In the genomic region with DNA sequence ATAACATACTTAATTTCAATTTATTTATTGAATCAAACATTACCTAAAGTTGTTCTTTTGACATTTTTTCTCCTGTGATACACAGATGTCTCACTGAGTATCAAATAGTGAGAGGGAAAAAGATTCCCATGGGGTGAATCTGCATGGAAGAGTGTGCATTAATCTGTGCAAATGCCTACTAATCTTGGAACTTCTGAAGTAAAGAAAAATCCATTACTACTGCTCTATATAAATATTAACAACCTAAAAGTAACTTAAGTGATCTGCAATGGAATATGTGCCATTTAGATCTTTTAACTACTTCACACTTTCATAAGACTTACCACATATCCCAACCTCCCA, we compare ENCODE assay signal across 25 cellular contexts.
A peak's percentile ranks its signal among the peaks of the same experiment; 100 is the strongest.
DNase-seq lines count a peak whose midpoint lies in the region; ATAC-seq, FAIRE-seq and TF ChIP-seq lines count a peak whose summit lies in the region.
"Had no signal": no experiment of that assay in that cellular context is flagged by ENCODE, and none has a peak within 500 bp of the region (broad histone marks: within the 10 kb centered on the region; RNA-seq: fewer than 3 reads in every experiment).

No MANE protein-coding gene starts in this region.

- no peak overlapping the region for H3K27ac Mint-ChIP-seq in CD8-positive, alpha-beta memory T cell
- H3K27ac Mint-ChIP-seq: CD14-positive monocyte; CD4-positive, alpha-beta T cell; CD8-positive, alpha-beta T cell had no signal

- peaks cover 9% of the 10 kb centered on the region for H3K4me1 ChIP-seq in CD8-positive, alpha-beta memory T cell (ENCODE audit: insufficient read depth, low read length)
- H3K4me1 ChIP-seq in K562 (replicated peaks in 1 of 2; ENCODE audit: control insufficient read depth in 2 of 2, insufficient read depth in 2 of 2, low read length in 2 of 2), result peaks cover 4 to 69% of the 10 kb centered on the region in 2 experiments
- H3K4me1 ChIP-seq in endothelial cell of umbilical vein (ENCODE audit: control insufficient read depth, extremely low read depth, insufficient read depth, low read length), result peaks cover 21% of the 10 kb centered on the region
- H3K4me1 ChIP-seq: BE2C, BLaER1 had no signal

- intact Hi-C loops in K562 (cut with micrococcal nuclease), result loop anchor here (2.0 to 5.0 kb wide), 6 partner anchors 41 to 197 kb away; a partner anchor contains a TSS
- intact Hi-C loops in endothelial cell of umbilical vein (cut with micrococcal nuclease), result loop anchor here (1.0 to 5.0 kb wide), 3 partner anchors 103 to 187 kb away; a partner anchor contains a TSS
- intact Hi-C loops in lower leg skin (cut with DNase I; ENCODE audit: low total_unique reads), result no loop called here

- no peak for TF ChIP-seq POLR2A in K562 (conservative IDR thresholded peaks at IDR 0.05)
- TF ChIP-seq POLR2A in endothelial cell of umbilical vein (IDR thresholded peaks at IDR 0.05; ENCODE audit: low read depth, low read length), result no peak
- no peak for TF ChIP-seq POLR2A in lower leg skin (IDR thresholded peaks at IDR 0.05)

- H3K27me3 Mint-ChIP-seq in CD8-positive, alpha-beta memory T cell, result peaks cover 0 to 4% of the 10 kb centered on the region in 2 donors
- H3K27me3 Mint-ChIP-seq: CD4-positive, alpha-beta T cell had no signal

- H3K9ac ChIP-seq in K562 (ENCODE audit: insufficient read depth in 1 of 2, low read depth in 2 of 2, low read length in 2 of 2) (peak overlapping the region in 1 of 2 experiments; percentile 62; a peak in 2 of 4 replicates), endothelial cell of umbilical vein (replicated peaks; ENCODE audit: extremely low read depth, insufficient read depth, low read length) (no peak overlapping the region)
- H3K9ac ChIP-seq: BLaER1 had no signal

- no peak for FAIRE-seq in K562 (lab: Jason Lieb, UNC)
- FAIRE-seq in endothelial cell of umbilical vein (lab: Jason Lieb, UNC), result no peak
- FAIRE-seq: A204.1, G401.6, GM12891, GM19239 had no signal

- H3K36me3 ChIP-seq in CD8-positive, alpha-beta memory T cell (ENCODE audit: insufficient read depth, low read length), result no peaks in the 10 kb centered on the region
- H3K36me3 ChIP-seq in K562 (ENCODE audit: control insufficient read depth, insufficient read depth, low read length) (no peaks in the 10 kb centered on the region; the same call in 2 of the 3 replicates), endothelial cell of umbilical vein (ENCODE audit: control insufficient read depth in 2 of 2, extremely low read depth in 1 of 2, insufficient read depth in 2 of 2, low read length in 2 of 2) (no peaks in the 10 kb centered on the region)
- H3K36me3 ChIP-seq: BE2C, BLaER1 had no signal

- peaks cover 7 to 18% (median 10%) of the 10 kb centered on the region in 3 donors for H3K4me1 Mint-ChIP-seq in CD8-positive, alpha-beta memory T cell

- no peaks in the 10 kb centered on the region for H3K9me3 Mint-ChIP-seq in CD8-positive, alpha-beta memory T cell
- H3K9me3 Mint-ChIP-seq: CD4-positive, alpha-beta T cell; CD8-positive, alpha-beta T cell had no signal

- H3K27me3 ChIP-seq in CD8-positive, alpha-beta memory T cell (ENCODE audit: insufficient read depth, low read length, poor library complexity, severe bottlenecking), result no peaks in the 10 kb centered on the region
- H3K27me3 ChIP-seq in K562 (ENCODE audit: control insufficient read depth in 2 of 2, insufficient read depth in 2 of 2, low read length in 2 of 2) (no peaks in the 10 kb centered on the region), endothelial cell of umbilical vein (ENCODE audit: control insufficient read depth in 2 of 2, insufficient read depth in 2 of 2, low read length in 2 of 2) (no peaks in the 10 kb centered on the region)
- H3K27me3 ChIP-seq: BE2C, BLaER1 had no signal

- peak overlapping the region; percentile 26; the same call in 1 of the 2 replicates for H3K4me2 ChIP-seq in K562 (ENCODE audit: insufficient read depth, low read length)
- H3K4me2 ChIP-seq in endothelial cell of umbilical vein (ENCODE audit: insufficient read depth, low read length), result peak overlapping the region; percentile 73
- H3K4me2 ChIP-seq: BLaER1 had no signal

- ATAC-seq in K562 (no peak), GM19463 (IDR thresholded peaks at IDR 0.05; ENCODE audit: unreplicated experiment) (no peak)
- ATAC-seq: CD8-positive, alpha-beta T cell had no signal

- TF ChIP-seq RAD21 in K562 (CRISPR knock-in tag; conservative IDR thresholded peaks at IDR 0.05 in 1 of 2, IDR thresholded peaks at IDR 0.05 in 1 of 2), result no peak

- POLR2A ChIA-PET in CD8-positive, alpha-beta memory T cell (lab: Charles Lee), result no interaction called here
- POLR2A ChIA-PET in K562 (lab: Yijun Ruan, JAX), result interaction anchor here (2.0 kb wide), 1 partner anchor 24 kb away, joined by 6 read pairs; no protein-coding TSS in a partner anchor
- POLR2A ChIA-PET in endothelial cell of umbilical vein (lab: Charles Lee), result no interaction called here

- BruUV-seq in K562 (replicated peaks; lab: Mats Ljungman, UMichigan), result no TSS peak
- BruUV-seq in endothelial cell of umbilical vein (replicated peaks; lab: Mats Ljungman, UMichigan), result no TSS peak

- no peak overlapping the region for H2AFZ ChIP-seq in K562 (ENCODE audit: low read depth, low read length)
- no peak overlapping the region for H2AFZ ChIP-seq in endothelial cell of umbilical vein (ENCODE audit: low read depth, low read length)

- H3K79me2 ChIP-seq in K562 (ENCODE audit: control insufficient read depth, insufficient read depth, low read length), result peaks cover 87% of the 10 kb centered on the region
- H3K79me2 ChIP-seq in endothelial cell of umbilical vein (ENCODE audit: control insufficient read depth, insufficient read depth, low read length), result no peaks in the 10 kb centered on the region

- H4K20me1 ChIP-seq in K562 (replicated peaks; ENCODE audit: control insufficient read depth, insufficient read depth, low read length), result no peaks in the 10 kb centered on the region
- H4K20me1 ChIP-seq in endothelial cell of umbilical vein (replicated peaks; ENCODE audit: control insufficient read depth, extremely low read depth, insufficient read depth, low read length), result no peaks in the 10 kb centered on the region
- H4K20me1 ChIP-seq: BLaER1 had no signal

- CTCF ChIA-PET in CD8-positive, alpha-beta memory T cell (lab: Charles Lee), result no interaction called here
- CTCF ChIA-PET in K562 (lab: Yijun Ruan, JAX; ENCODE audit: low intra/inter-chr PET ratio) (no interaction called here), endothelial cell of umbilical vein (lab: Charles Lee) (interaction anchor here (0.9 kb wide), 1 partner anchor 198 kb away, joined by 3 read pairs; no protein-coding TSS in a partner anchor)

- no peak for DNase-seq in CD8-positive, alpha-beta memory T cell
- DNase-seq in K562 (ENCODE audit: extremely low read depth in 1 of 4, low spot score in 3 of 4) (no peak), endothelial cell of umbilical vein (ENCODE audit: low read depth, low spot score) (no peak), NCI-H2107 (lab: John Stamatoyannopoulos, UW) (no peak), DMS79 (lab: John Stamatoyannopoulos, UW) (no peak), lower leg skin (ENCODE audit: low spot score in 2 of 2) (no peak)
- DNase-seq: 8988T; ACHN; C1 segment of cervical spinal cord; CD4-positive, alpha-beta T cell; CD8-positive, alpha-beta T cell; COR-L47; DMS 273 treated with DMSO at 0.1 percent for 48 hours; DMS153; DMS53; DMS79 treated with DMSO at 0.1 percent for 48 hours; GF-D8 had no signal

- dilution Hi-C loops in endothelial cell of umbilical vein (cut with MboI; ENCODE audit: extremely low pct_ligation_motif_present, low sequenced_read_pairs), result no loop called here

- no peaks in the 10 kb centered on the region for H3K9me3 ChIP-seq in CD8-positive, alpha-beta memory T cell (ENCODE audit: low read length)
- H3K9me3 ChIP-seq in K562 (replicated peaks; ENCODE audit: control insufficient read depth, insufficient read depth, low read depth, low read length) (no peaks in the 10 kb centered on the region), endothelial cell of umbilical vein (replicated peaks; ENCODE audit: control insufficient read depth, insufficient read depth, low read length) (no peaks in the 10 kb centered on the region)
- H3K9me3 ChIP-seq: BE2C, BLaER1 had no signal

- H3K4me3 Mint-ChIP-seq in CD8-positive, alpha-beta memory T cell, result no peak overlapping the region
- H3K4me3 Mint-ChIP-seq: CD14-positive monocyte; CD4-positive, alpha-beta T cell; CD8-positive, alpha-beta T cell had no signal

- peak; percentile 16; the same call in 1 of the 2 replicates for TF ChIP-seq EP300 in K562 (IDR thresholded peaks at IDR 0.05; ENCODE audit: low read length)

- TF ChIP-seq CTCF in K562 (IDR thresholded peaks at IDR 0.05 in 2 of 3, conservative IDR thresholded peaks at IDR 0.05 in 1 of 3; ENCODE audit: insufficient read depth in 2 of 3, low read depth in 1 of 3, low read length in 3 of 3), result no peak
- no peak for TF ChIP-seq CTCF in endothelial cell of umbilical vein (IDR thresholded peaks at IDR 0.05; ENCODE audit: extremely low read depth in 1 of 2, insufficient read depth in 1 of 2, low read depth in 1 of 2, low read length in 2 of 2)
- TF ChIP-seq CTCF in lower leg skin (IDR thresholded peaks at IDR 0.05), result no peak

- no peak overlapping the region for H3K4me3 ChIP-seq in CD8-positive, alpha-beta memory T cell (ENCODE audit: low read length)
- no peak overlapping the region for H3K4me3 ChIP-seq in K562
- H3K4me3 ChIP-seq in endothelial cell of umbilical vein (replicated peaks in 1 of 3; ENCODE audit: insufficient read depth in 1 of 3, low read depth in 1 of 3, low read length in 3 of 3), result no peak overlapping the region
- H3K4me3 ChIP-seq in lower leg skin (ENCODE audit: low read depth, poor library complexity, severe bottlenecking), result no peak overlapping the region
- H3K4me3 ChIP-seq: BLaER1 had no signal

- no peaks in the 10 kb centered on the region for H3K36me3 Mint-ChIP-seq in CD8-positive, alpha-beta memory T cell
- H3K36me3 Mint-ChIP-seq: CD14-positive monocyte; CD8-positive, alpha-beta T cell had no signal

- H3K9me1 ChIP-seq in K562 (ENCODE audit: control insufficient read depth, insufficient read depth, low read length), result no peaks in the 10 kb centered on the region
- H3K9me1 ChIP-seq in endothelial cell of umbilical vein (replicated peaks; ENCODE audit: control insufficient read depth, extremely low read depth, insufficient read depth, low read length), result no peaks in the 10 kb centered on the region

- in situ Hi-C loops in K562 (cut with MboI), result loop anchor here (10.0 kb wide), 1 partner anchor 115 kb away; no protein-coding TSS in a partner anchor

- H3K27ac ChIP-seq in CD8-positive, alpha-beta memory T cell (ENCODE audit: low read depth, low read length), result peak overlapping the region; percentile 61
- H3K27ac ChIP-seq in K562 (ENCODE audit: extremely low read depth, low read depth, low read length), result peak overlapping the region; percentile 88
- peak overlapping the region; percentile 45 for H3K27ac ChIP-seq in endothelial cell of umbilical vein (ENCODE audit: insufficient read depth, low read depth, low read length)
- H3K27ac ChIP-seq: BLaER1 had no signal

TF ChIP-seq in K562, 482 proteins besides CTCF, POLR2A, EP300 and RAD21 (continues in another document):
- TF ChIP-seq ZNF311 (CRISPR knock-in tag; IDR thresholded peaks at IDR 0.05), result 0 out of 2 replicates have a peak, but pooled peaks have one; percentile 15

TF ChIP-seq in endothelial cell of umbilical vein, 7 proteins besides CTCF, POLR2A, EP300 and RAD21 (continues in another document):
- no peak for TF ChIP-seq MYC (IDR thresholded peaks at IDR 0.05; ENCODE audit: low read depth, low read length)
- no peak for TF ChIP-seq POLR2AphosphoS5 (IDR thresholded peaks at IDR 0.05; ENCODE audit: insufficient read depth, low read depth, low read length)
